ENCODE assay signal across 13 cellular contexts in the genomic region with DNA sequence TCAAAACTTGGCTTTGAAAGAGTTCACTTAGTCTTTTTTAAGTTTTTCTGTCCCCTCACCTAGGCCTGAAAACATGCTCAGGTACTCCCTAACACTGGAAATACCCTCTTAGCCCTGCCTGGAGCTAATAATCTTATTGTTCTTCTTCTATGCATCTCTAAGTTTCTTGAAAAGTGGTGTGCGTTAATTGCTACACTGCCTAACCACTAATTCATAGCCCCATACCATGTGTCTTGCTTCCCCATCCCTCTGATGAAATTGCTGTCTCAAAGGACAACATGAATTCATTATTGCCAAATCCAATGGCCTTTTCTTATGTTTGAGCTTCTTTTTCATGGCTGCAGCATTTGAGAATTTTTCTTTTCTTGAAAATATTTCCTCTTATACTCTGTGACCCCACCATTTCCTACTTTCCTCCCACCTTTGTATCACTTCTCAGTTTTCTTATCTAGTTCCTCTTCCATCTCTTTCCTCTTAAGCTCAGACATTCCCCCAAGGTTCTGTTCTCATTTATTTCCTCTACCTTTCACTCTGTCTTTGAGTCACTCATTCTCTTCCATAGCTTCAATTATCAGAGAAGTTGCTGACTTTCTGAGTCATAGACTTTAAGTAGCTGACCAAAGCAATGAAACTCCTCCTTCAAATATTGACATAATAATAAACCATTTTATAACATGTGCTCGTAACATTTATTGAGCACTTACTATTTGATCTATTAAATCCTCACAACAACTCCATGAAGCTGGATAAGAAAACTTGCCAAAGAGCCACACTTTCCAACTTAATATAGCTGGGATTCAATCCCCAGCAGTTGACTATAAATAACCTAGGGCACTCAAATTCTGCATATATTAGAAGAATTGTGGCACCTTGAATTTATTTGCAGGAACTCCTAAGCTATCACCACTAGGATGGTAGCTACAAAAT. TPM values are rescaled to one million over a fixed set of nuclear protein-coding genes. Genes with fewer than 3 reads are reported as not detected.
DNase-seq lines count a peak whose midpoint lies in the region; ATAC-seq and TF ChIP-seq lines count a peak whose summit lies in the region.
"Had no signal": no experiment of that assay in that cellular context is flagged by ENCODE, and none has a peak within 500 bp of the region (broad histone marks: within the 10 kb centered on the region; RNA-seq: fewer than 3 reads in every experiment).

No MANE protein-coding gene starts in this region.

- peak overlapping the region; percentile 21 for H3K4me3 Mint-ChIP-seq in activated B cell treated with CpG ODN at 0.5 μM for 24 hours

- CTCF ChIA-PET in activated B cell treated with CpG ODN at 0.5 μM for 24 hours (lab: Charles Lee) = interaction anchor here (1.0 to 1.4 kb wide), 5 partner anchors 14 to 110 kb away, joined by 3 to 5 read pairs (median 3); no protein-coding TSS in a partner anchor

- H3K4me1 Mint-ChIP-seq in activated B cell treated with CpG ODN at 0.5 μM for 24 hours = peaks cover 30% of the 10 kb centered on the region

- no peak for TF ChIP-seq CTCF in activated B cell treated with CpG ODN at 0.5 μM for 24 hours (IDR thresholded peaks at IDR 0.05)

- ATAC-seq in GM21515 (IDR thresholded peaks at IDR 0.05; ENCODE audit: unreplicated experiment) = peak; percentile 75
- ATAC-seq in HG03521 (IDR thresholded peaks at IDR 0.05; ENCODE audit: unreplicated experiment) = peak; percentile 63
- peak; percentile 89 for ATAC-seq in activated B cell treated with CpG ODN at 0.5 μM for 24 hours (ENCODE audit: low read depth)

- H3K9me3 Mint-ChIP-seq in activated B cell treated with CpG ODN at 0.5 μM for 24 hours = peaks cover 3% of the 10 kb centered on the region

- no peaks in the 10 kb centered on the region for H3K36me3 Mint-ChIP-seq in activated B cell treated with CpG ODN at 0.5 μM for 24 hours (ENCODE audit: low read depth)

- intact Hi-C loops in activated B cell treated with CpG ODN at 0.5 μM for 24 hours (cut with micrococcal nuclease) = loop anchor here (1.0 kb wide), 4 partner anchors 19 to 53 kb away; no protein-coding TSS in a partner anchor

- POLR2A ChIA-PET in activated B cell treated with CpG ODN at 0.5 μM for 24 hours (lab: Charles Lee) = interaction anchor here (0.6 to 2.6 kb wide), 18 partner anchors 12 to 109 kb away, joined by 3 to 20 read pairs (median 4); no protein-coding TSS in a partner anchor

- peak; percentile 38 for DNase-seq in DMS53 treated with DMSO at 0.1 percent for 48 hours (lab: John Stamatoyannopoulos, UW; ENCODE audit: unreplicated experiment)
- no peak for DNase-seq in activated B cell treated with CpG ODN at 0.5 μM for 24 hours
- DNase-seq in activated CD4-positive, alpha-beta T cell treated with anti-CD3 and anti-CD28 coated beads, Interleukin-2, amount 50 U/mL, for 1 hour = no peak
- no peak for DNase-seq in DMS 273 treated with DMSO at 0.1 percent for 48 hours (lab: John Stamatoyannopoulos, UW)
- DNase-seq in UCSD-AML1 (lab: John Stamatoyannopoulos, UW; ENCODE audit: unreplicated experiment) = no peak
- DNase-seq in NCI-H128 (lab: John Stamatoyannopoulos, UW; ENCODE audit: unreplicated experiment) = no peak
- DNase-seq: activated T-cell treated with anti-CD3 and anti-CD28 coated beads for 4 hours; effector CD8-positive, alpha-beta T cell; NCI-H748 treated with DMSO at 0.1 percent for 48 hours; stimulated activated CD4-positive, alpha-beta T cell treated with anti-CD3 and anti-CD28 coated beads, Interleukin-4, amount 100 ng/mL, for 1 hour had no signal

- H3K27me3 Mint-ChIP-seq in activated B cell treated with CpG ODN at 0.5 μM for 24 hours = no peaks in the 10 kb centered on the region

- H3K27ac Mint-ChIP-seq in activated B cell treated with CpG ODN at 0.5 μM for 24 hours = peak overlapping the region; percentile 82

RNA-seq across cellular contexts. Expression of a gene that starts 35.5 kb away (rescaled TPM):
- total RNA-seq in activated B cell treated with CpG ODN at 0.5 μM for 24 hours = not detected in 2 replicates
- total RNA-seq: lower leg skin had no signal
